19 cellular contexts compared by ENCODE assay signal in genomic region chr19:2117215-2117960, GRCh38.
"Had no signal": no experiment of that assay in that cellular context is flagged by ENCODE, and none has a peak within 500 bp of the region (broad histone marks: within the 10 kb centered on the region; RNA-seq: fewer than 3 reads in every experiment).

No MANE protein-coding gene starts in this region.

- H3K36me3 Mint-ChIP-seq: natural killer cell had no signal

- DNase-seq: effector CD4-positive, alpha-beta T cell; immature natural killer cell; islet precursor cell; left ventricle myocardium superior; lower lobe of right lung; natural killer cell; sigmoid colon; stimulated activated CD4-positive, alpha-beta T cell treated with anti-CD3 and anti-CD28 coated beads, Interleukin-2, amount 100 ng/mL, for 24 hours; stimulated activated CD4-positive, alpha-beta T cell treated with anti-CD3 and anti-CD28 coated beads, Interleukin-4, amount 100 ng/mL, for 24 hours; stimulated activated naive B cell treated with anti-CD40 and anti-IgM and Interleukin-4, amounts not matched to agents 10 μg/mL and 1 μg/mL and 100 μg/mL, for 72 hours had no signal

- H3K27me3 ChIP-seq: dorsolateral prefrontal cortex, right atrium auricular region, sigmoid colon, tibial nerve, upper lobe of left lung had no signal

- H3K27me3 Mint-ChIP-seq: memory B cell; stimulated activated naive B cell treated with anti-CD40 and anti-IgM and Interleukin-4, amounts not matched to agents 10 μg/mL and 1 μg/mL and 100 μg/mL, for 72 hours; stimulated activated naive CD8-positive, alpha-beta T cell treated with anti-CD3 and anti-CD28 coated beads, Interleukin-15, Interleukin-2, amounts not matched to agents 100 ng/mL and 50 ng/mL, for 24 hours had no signal

- H3K9me3 Mint-ChIP-seq: immature natural killer cell; memory B cell; natural killer cell; neural crest cell; stimulated activated naive B cell treated with anti-CD40 and anti-IgM and Interleukin-4, amounts not matched to agents 10 μg/mL and 1 μg/mL and 100 μg/mL, for 72 hours; stimulated activated naive CD8-positive, alpha-beta T cell treated with anti-CD3 and anti-CD28 coated beads, Interleukin-15, Interleukin-2, amounts not matched to agents 100 ng/mL and 50 ng/mL, for 24 hours had no signal

- H3K4me1 Mint-ChIP-seq: neural crest cell had no signal

- H3K27ac Mint-ChIP-seq: immature natural killer cell, memory B cell, natural killer cell had no signal

- H3K4me3 Mint-ChIP-seq: immature natural killer cell; memory B cell; natural killer cell; neural crest cell; stimulated activated naive B cell treated with anti-CD40 and anti-IgM and Interleukin-4, amounts not matched to agents 10 μg/mL and 1 μg/mL and 100 μg/mL, for 72 hours; stimulated activated naive CD8-positive, alpha-beta T cell treated with anti-CD3 and anti-CD28 coated beads, Interleukin-15, Interleukin-2, amounts not matched to agents 100 ng/mL and 50 ng/mL, for 24 hours had no signal

- H3K4me3 ChIP-seq: dorsolateral prefrontal cortex, lower lobe of right lung, prostate gland, right atrium auricular region, sigmoid colon, thoracic aorta, tibial nerve, upper lobe of left lung had no signal

- ATAC-seq: left ventricle myocardium superior; lower lobe of right lung; natural killer cell; stimulated activated naive B cell treated with anti-CD40 and anti-IgM and Interleukin-4, amounts not matched to agents 10 μg/mL and 1 μg/mL and 100 μg/mL, for 72 hours had no signal
